In the genomic region with DNA sequence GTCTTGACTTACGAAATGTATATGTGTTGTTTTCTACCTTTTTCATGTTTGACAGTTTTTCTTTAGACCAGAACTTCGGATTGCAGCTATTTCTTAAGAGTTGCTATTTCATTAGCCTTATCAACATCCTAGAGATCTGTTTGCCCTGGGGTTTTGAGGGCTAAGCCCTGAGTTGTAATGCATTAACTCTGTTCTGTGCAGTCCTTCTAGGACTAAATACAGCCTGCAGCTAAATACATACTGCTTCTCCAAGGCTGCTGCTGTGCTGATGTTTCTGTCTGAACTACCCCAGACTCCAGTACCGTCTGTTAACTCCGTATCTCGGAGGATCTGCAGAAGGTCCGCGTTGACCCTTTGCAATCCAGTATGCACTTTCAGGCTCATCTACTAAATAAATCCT, we compare ENCODE assay signal across 20 cellular contexts. TPM values are rescaled to one million over a fixed set of nuclear protein-coding genes. Genes with fewer than 3 reads are reported as not detected.
DNase-seq lines count a peak whose midpoint lies in the region; ATAC-seq and TF ChIP-seq lines count a peak whose summit lies in the region.
"Had no signal": no experiment of that assay in that cellular context is flagged by ENCODE, and none has a peak within 500 bp of the region (broad histone marks: within the 10 kb centered on the region; RNA-seq: fewer than 3 reads in every experiment).

No MANE protein-coding gene starts in this region.

- H3K36me3 ChIP-seq in ectodermal cell (ENCODE audit: control insufficient read depth, insufficient read depth, low read length) = no peaks in the 10 kb centered on the region
- peaks cover 0 to 4% (median 0%) of the 10 kb centered on the region in 5 donors for H3K36me3 ChIP-seq in subcutaneous abdominal adipose tissue (ENCODE audit: control insufficient read depth in 5 of 5, insufficient read depth in 5 of 5, low read length in 5 of 5)
- no peaks in the 10 kb centered on the region for H3K36me3 ChIP-seq in gastroesophageal sphincter

- ATAC-seq in gastroesophageal sphincter = no peak
- ATAC-seq in HG02981 (IDR thresholded peaks at IDR 0.05; ENCODE audit: unreplicated experiment) = no peak
- ATAC-seq: PC-3 had no signal

- no peak overlapping the region for H3K9ac ChIP-seq in subcutaneous abdominal adipose tissue (ENCODE audit: low read length in 5 of 5)

- H3K36me3 Mint-ChIP-seq in mesothelial cell of epicardium = peaks cover 9% of the 10 kb centered on the region
- H3K36me3 Mint-ChIP-seq: CD4-positive, CD25-positive, alpha-beta regulatory T cell had no signal

- H3K4me3 ChIP-seq in ectodermal cell (ENCODE audit: insufficient read depth, low read depth, low read length) (no peak overlapping the region), subcutaneous abdominal adipose tissue (ENCODE audit: low read depth in 1 of 5, low read length in 5 of 5) (no peak overlapping the region), gastroesophageal sphincter (no peak overlapping the region)

- TF ChIP-seq EP300 in gastroesophageal sphincter (IDR thresholded peaks at IDR 0.05) = no peak

- WGBS in ectodermal cell, 2 experiments = 95% methylated on average over 7 of the region's 7 CpGs
- 67 to 95% methylated on average over 7 of the region's 7 CpGs for WGBS in gastroesophageal sphincter (ENCODE audit: low coverage in 1 of 2), 2 donors

- peak overlapping the region; percentile 12 for H3K27ac ChIP-seq in ectodermal cell (ENCODE audit: insufficient read depth, low read depth, low read length, poor library complexity, severe bottlenecking)
- H3K27ac ChIP-seq in subcutaneous abdominal adipose tissue (ENCODE audit: low read depth, low read length) = peak overlapping the region; percentile 28
- H3K27ac ChIP-seq in gastroesophageal sphincter = no peak overlapping the region
- H3K27ac ChIP-seq: 22Rv1 had no signal

- DNase-seq in NCI-H2227 treated with DMSO at 0.1 percent for 48 hours (lab: John Stamatoyannopoulos, UW) = peak; percentile 2
- no peak for DNase-seq in NCI-H2227 (lab: John Stamatoyannopoulos, UW; ENCODE audit: unreplicated experiment)
- no peak for DNase-seq in mesothelial cell of epicardium (ENCODE audit: low spot score in 2 of 2, unreplicated experiment in 2 of 2)
- DNase-seq in Ammon's horn (ENCODE audit: low spot score) = no peak
- DNase-seq: ACHN; CD4-positive, CD25-positive, alpha-beta regulatory T cell; H9; KBM-7; NCI-H1105 treated with DMSO at 0.1 percent for 48 hours; NCI-H146; NCI-H2029; NCI-H345; NCI-H524; NCI-H748 treated with DMSO at 0.1 percent for 48 hours; PC-3 had no signal

- H3K4me3 Mint-ChIP-seq in mesothelial cell of epicardium = no peak overlapping the region
- H3K4me3 Mint-ChIP-seq: CD4-positive, CD25-positive, alpha-beta regulatory T cell; H9 had no signal

- TF ChIP-seq POLR2A in gastroesophageal sphincter (IDR thresholded peaks at IDR 0.05) = no peak

- TF ChIP-seq CTCF in mesothelial cell of epicardium (IDR thresholded peaks at IDR 0.05; ENCODE audit: unreplicated experiment) (no peak), gastroesophageal sphincter (IDR thresholded peaks at IDR 0.05) (no peak)

- no peaks in the 10 kb centered on the region for H3K9me3 Mint-ChIP-seq in mesothelial cell of epicardium
- H3K9me3 Mint-ChIP-seq: H9 had no signal

- H3K4me1 ChIP-seq in ectodermal cell (ENCODE audit: control insufficient read depth, insufficient read depth, low read length) (peaks cover 39% of the 10 kb centered on the region), subcutaneous abdominal adipose tissue (ENCODE audit: control insufficient read depth in 5 of 5, insufficient read depth in 5 of 5, low read length in 5 of 5) (peaks cover 0 to 41% (median 8%) of the 10 kb centered on the region in 5 donors), gastroesophageal sphincter (peaks cover 0 to 3% (median 0%) of the 10 kb centered on the region in 3 donors)

- H3K9me3 ChIP-seq in ectodermal cell (ENCODE audit: control insufficient read depth, low read length) = no peaks in the 10 kb centered on the region
- no peaks in the 10 kb centered on the region for H3K9me3 ChIP-seq in subcutaneous abdominal adipose tissue (ENCODE audit: control insufficient read depth in 5 of 5, low read length in 5 of 5)
- H3K9me3 ChIP-seq in gastroesophageal sphincter = no peaks in the 10 kb centered on the region

- H3K27ac Mint-ChIP-seq in mesothelial cell of epicardium = peak overlapping the region; percentile 70
- H3K27ac Mint-ChIP-seq: CD4-positive, CD25-positive, alpha-beta regulatory T cell; H9 had no signal

- H3K27me3 ChIP-seq in ectodermal cell (ENCODE audit: control insufficient read depth, insufficient read depth, low read length, poor library complexity, severe bottlenecking) (no peaks in the 10 kb centered on the region), subcutaneous abdominal adipose tissue (ENCODE audit: control insufficient read depth in 5 of 5, insufficient read depth in 4 of 5, low read length in 5 of 5) (no peaks in the 10 kb centered on the region), gastroesophageal sphincter (no peaks in the 10 kb centered on the region)

- peaks cover 59% of the 10 kb centered on the region for H3K4me1 Mint-ChIP-seq in mesothelial cell of epicardium
- H3K4me1 Mint-ChIP-seq: CD4-positive, CD25-positive, alpha-beta regulatory T cell had no signal

- H3K27me3 Mint-ChIP-seq in mesothelial cell of epicardium (ENCODE audit: low read depth) = no peaks in the 10 kb centered on the region

RNA-seq across cellular contexts. Expression of gene KIAA1217, which starts 26.5 kb away (rescaled TPM):
- 23.5 TPM for polyA plus RNA-seq in ectodermal cell (2013, experiment 1 of 4)
- polyA plus RNA-seq in ectodermal cell (2013, experiment 2 of 4) = 27.0 TPM
- polyA plus RNA-seq in ectodermal cell (2013, experiment 3 of 4) = 14.7 TPM
- polyA plus RNA-seq in ectodermal cell (2013, experiment 4 of 4) = 17.3 TPM
- total RNA-seq in mesothelial cell of epicardium (155 to 167 TPM (median 161 TPM) in 3 replicates), gastroesophageal sphincter (10 to 100 TPM in 3 of 4 donors, 1 to 10 TPM in 1; 9.7 to 15.3 (median 12.7) TPM)
- polyA plus RNA-seq: CD4-positive, CD25-positive, alpha-beta regulatory T cell had no signal

Comparison
In these comparisons a context has a peak if more than half of its experiments do, and no peak if none do; other contexts are left out.
1. H3K27ac ChIP-seq: peak in ectodermal cell (single experiment) and subcutaneous abdominal adipose tissue (single experiment); none in gastroesophageal sphincter (0 of 4).